31 cellular contexts compared by ENCODE assay signal in the genomic region with DNA sequence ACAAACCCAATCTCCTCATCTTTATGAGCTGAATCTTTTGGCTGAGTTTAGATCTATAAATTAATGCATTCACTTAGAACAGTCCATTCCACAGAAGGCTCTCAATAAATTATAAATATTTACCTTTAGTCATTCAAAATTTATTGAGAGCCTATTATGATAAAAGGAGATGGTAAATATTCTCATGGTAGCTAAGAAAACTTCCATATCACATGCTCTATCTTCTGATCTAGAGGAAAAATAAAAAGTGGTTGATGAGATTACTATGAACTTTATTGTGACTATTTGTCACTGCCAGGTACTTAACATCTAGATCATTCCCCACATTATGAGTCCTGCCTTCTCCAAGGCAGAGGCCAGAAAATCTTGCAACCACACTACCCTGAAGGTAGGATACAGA.
"Had no signal": no experiment of that assay in that cellular context is flagged by ENCODE, and none has a peak within 500 bp of the region (broad histone marks: within the 10 kb centered on the region; RNA-seq: fewer than 3 reads in every experiment).

No MANE protein-coding gene starts in this region.

- H3K27me3 Mint-ChIP-seq: activated CD4-positive, alpha-beta T cell treated with anti-CD3 and anti-CD28 coated beads, Interleukin-2, amount 10 ng/mL, durations not matched to agents 24 days and 14 days; activated CD8-positive, alpha-beta T cell treated with anti-CD3 and anti-CD28 coated beads for 36 hours; activated naive CD4-positive, alpha-beta T cell treated with anti-CD3 and anti-CD28 coated beads, Interleukin-2, amount 50 U/mL, for 24 hours; activated naive CD8-positive, alpha-beta T cell treated with anti-CD3 and anti-CD28 coated beads, Interleukin-2, amount 10 ng/mL, durations not matched to agents 7 days and 5 days; activated T-helper 17 cell treated with anti-CD3 and anti-CD28 coated beads, Interleukin-2, amount 50 U/mL, for 72 hours; central memory CD8-positive, alpha-beta T cell had no signal

- H3K9me3 ChIP-seq: ascending aorta, Peyer's patch, SJSA1, SK-N-SH had no signal

- H3K36me3 ChIP-seq: ascending aorta, cardiac muscle cell, Peyer's patch, SJSA1 had no signal

- H3K4me3 Mint-ChIP-seq: activated CD4-positive, alpha-beta T cell treated with anti-CD3 and anti-CD28 coated beads, Interleukin-2, amount 10 ng/mL, durations not matched to agents 24 days and 14 days; activated CD8-positive, alpha-beta T cell treated with anti-CD3 and anti-CD28 coated beads for 36 hours; activated naive CD4-positive, alpha-beta T cell treated with anti-CD3 and anti-CD28 coated beads, Interleukin-2, amount 50 U/mL, for 24 hours; activated naive CD8-positive, alpha-beta T cell treated with anti-CD3 and anti-CD28 coated beads, Interleukin-2, amount 10 ng/mL, durations not matched to agents 7 days and 5 days; activated T-cell treated with anti-CD3 and anti-CD28 coated beads, Interleukin-2, amount 50 U/mL, for 72 hours; activated T-helper 17 cell treated with anti-CD3 and anti-CD28 coated beads, Interleukin-2, amount 50 U/mL, for 72 hours; central memory CD8-positive, alpha-beta T cell; T-helper 1 cell treated with Interleukin-12 subunit alpha and Interleukin-12 subunit beta and Interleukin-4 antibody, amounts not matched to agents 30 μg/mL and 1 μg/mL, for 36 hours; T-helper 2 cell treated with Interferon-gamma antibody and Interleukin-4, amounts not matched to agents 5 μg/mL and 100 μg/mL, for 36 hours had no signal

- ATAC-seq: activated CD8-positive, alpha-beta T cell treated with anti-CD3 and anti-CD28 coated beads for 36 hours; activated T-cell treated with anti-CD3 and anti-CD28 coated beads, Interleukin-2, amount 50 U/mL, for 72 hours; activated T-helper 17 cell treated with anti-CD3 and anti-CD28 coated beads, Interleukin-2, amount 50 U/mL, for 72 hours had no signal

- H3K4me1 Mint-ChIP-seq: activated CD4-positive, alpha-beta T cell treated with anti-CD3 and anti-CD28 coated beads, Interleukin-2, amount 10 ng/mL, durations not matched to agents 24 days and 14 days; activated naive CD4-positive, alpha-beta T cell treated with anti-CD3 and anti-CD28 coated beads, Interleukin-2, amount 50 U/mL, for 24 hours; activated naive CD8-positive, alpha-beta T cell treated with anti-CD3 and anti-CD28 coated beads, Interleukin-2, amount 10 ng/mL, durations not matched to agents 7 days and 5 days; activated T-helper 17 cell treated with anti-CD3 and anti-CD28 coated beads, Interleukin-2, amount 50 U/mL, for 72 hours; central memory CD8-positive, alpha-beta T cell had no signal

- DNase-seq: activated CD4-positive, alpha-beta T cell treated with anti-CD3 and anti-CD28 coated beads, Interleukin-2, amount 10 ng/mL, durations not matched to agents 24 days and 14 days; activated CD4-positive, alpha-beta T cell treated with anti-CD3 and anti-CD28 coated beads, Interleukin-2, amount 50 U/mL, for 4 hours; activated CD8-positive, alpha-beta T cell treated with anti-CD3 and anti-CD28 coated beads for 36 hours; activated effector memory CD4-positive, alpha-beta T cell treated with anti-CD3 and anti-CD28 coated beads, Interleukin-2, amount 50 U/mL, for 16 hours; activated naive CD4-positive, alpha-beta T cell; activated naive CD8-positive, alpha-beta T cell treated with anti-CD3 and anti-CD28 coated beads, Interleukin-2, amount 10 ng/mL, durations not matched to agents 7 days and 5 days; activated T-cell treated with anti-CD3 and anti-CD28 coated beads, Interleukin-2, amount 50 U/mL, for 1 hour; activated T-cell treated with anti-CD3 and anti-CD28 coated beads, Interleukin-2, amount 50 U/mL, for 72 hours; amygdala; Kasumi-1; MM.1S; MV-4-11; NCI-H1092; NCI-H1417 treated with DMSO at 0.1 percent for 48 hours; NCI-H187 treated with DMSO at 0.1 percent for 48 hours; NCI-H2081; NCI-H345; NCI-H526 treated with DMSO at 0.1 percent for 48 hours; Peyer's patch; RPMI8226; SHP77 treated with DMSO at 0.1 percent for 48 hours; SK-N-SH had no signal

- H3K27ac ChIP-seq: ascending aorta, cardiac muscle cell, coronary artery, Peyer's patch, SJSA1 had no signal

- H3K4me3 ChIP-seq: ascending aorta, cardiac muscle cell, coronary artery, Peyer's patch, SJSA1 had no signal

- H3K4me2 ChIP-seq: SK-N-SH had no signal

- H3K4me1 ChIP-seq: ascending aorta, Peyer's patch had no signal

- H3K9me3 Mint-ChIP-seq: activated CD4-positive, alpha-beta T cell treated with anti-CD3 and anti-CD28 coated beads, Interleukin-2, amount 10 ng/mL, durations not matched to agents 24 days and 14 days had no signal

- H3K36me3 Mint-ChIP-seq: activated naive CD4-positive, alpha-beta T cell treated with anti-CD3 and anti-CD28 coated beads, Interleukin-2, amount 50 U/mL, for 24 hours; activated naive CD8-positive, alpha-beta T cell treated with anti-CD3 and anti-CD28 coated beads, Interleukin-2, amount 10 ng/mL, durations not matched to agents 7 days and 5 days had no signal

- H3K27me3 ChIP-seq: ascending aorta, cardiac muscle cell, Peyer's patch, SJSA1 had no signal

- H3K27ac Mint-ChIP-seq: activated CD4-positive, alpha-beta T cell treated with anti-CD3 and anti-CD28 coated beads, Interleukin-2, amount 10 ng/mL, durations not matched to agents 24 days and 14 days; activated CD8-positive, alpha-beta T cell treated with anti-CD3 and anti-CD28 coated beads for 36 hours; activated naive CD4-positive, alpha-beta T cell treated with anti-CD3 and anti-CD28 coated beads, Interleukin-2, amount 50 U/mL, for 24 hours; activated naive CD8-positive, alpha-beta T cell treated with anti-CD3 and anti-CD28 coated beads, Interleukin-2, amount 10 ng/mL, durations not matched to agents 7 days and 5 days; activated T-cell treated with anti-CD3 and anti-CD28 coated beads, Interleukin-2, amount 50 U/mL, for 72 hours; activated T-helper 17 cell treated with anti-CD3 and anti-CD28 coated beads, Interleukin-2, amount 50 U/mL, for 72 hours; T-helper 1 cell treated with Interleukin-12 subunit alpha and Interleukin-12 subunit beta and Interleukin-4 antibody, amounts not matched to agents 30 μg/mL and 1 μg/mL, for 36 hours; T-helper 2 cell treated with Interferon-gamma antibody and Interleukin-4, amounts not matched to agents 5 μg/mL and 100 μg/mL, for 36 hours had no signal

- H3K9me2 ChIP-seq: SK-N-SH had no signal
